ENCODE assay signal across 8 cellular contexts in genomic region chr2:54634564-54635511, GRCh38.
A peak's percentile ranks its signal among the peaks of the same experiment; 100 is the strongest.
DNase-seq lines count a peak whose midpoint lies in the region; ATAC-seq and TF ChIP-seq lines count a peak whose summit lies in the region.

No MANE protein-coding gene starts in this region.

- peak overlapping the region; percentile 62 for H3K27ac Mint-ChIP-seq in activated naive CD4-positive, alpha-beta T cell treated with anti-CD3 and anti-CD28 coated beads, Interleukin-2, amount 10 ng/mL, durations not matched to agents 7 days and 5 days

- no peak overlapping the region for H3K23ac ChIP-seq in trophoblast cell (ENCODE audit: low read length)

- H2BK5ac ChIP-seq in trophoblast cell (ENCODE audit: low read depth, low read length, poor library complexity), result peak overlapping the region; percentile 18

- H3K4me1 Mint-ChIP-seq in activated naive CD4-positive, alpha-beta T cell treated with anti-CD3 and anti-CD28 coated beads, Interleukin-2, amount 10 ng/mL, durations not matched to agents 7 days and 5 days, result peaks cover 41% of the 10 kb centered on the region

- H3K79me2 ChIP-seq in SK-N-SH (ENCODE audit: insufficient read depth) (peaks cover 61% of the 10 kb centered on the region), trophoblast cell (ENCODE audit: control insufficient read depth, insufficient read depth, low read length, poor library complexity) (no peaks in the 10 kb centered on the region)

- CTCF ChIA-PET in activated naive CD4-positive, alpha-beta T cell treated with anti-CD3 and anti-CD28 coated beads, Interleukin-2, amount 10 ng/mL, durations not matched to agents 7 days and 5 days (lab: Charles Lee), result interaction anchor here (0.9 to 1.4 kb wide), 5 partner anchors 23 to 111 kb away, joined by 3 to 4 read pairs (median 3); no protein-coding TSS in a partner anchor
- CTCF ChIA-PET in SK-N-SH (lab: Yijun Ruan, JAX), result interaction anchor here (1.0 kb wide), 1 partner anchor 44 kb away, joined by 3 read pairs; no protein-coding TSS in a partner anchor

- no peak overlapping the region for H3K4ac ChIP-seq in trophoblast cell (ENCODE audit: low read depth, low read length)

- peak; percentile 64 for ATAC-seq in HG02970 (IDR thresholded peaks at IDR 0.05; ENCODE audit: low FRiP score, unreplicated experiment)

- no peak overlapping the region for H4K91ac ChIP-seq in trophoblast cell (ENCODE audit: low read depth, low read length)

- H3K9me3 Mint-ChIP-seq in activated naive CD4-positive, alpha-beta T cell treated with anti-CD3 and anti-CD28 coated beads, Interleukin-2, amount 10 ng/mL, durations not matched to agents 7 days and 5 days, result no peaks in the 10 kb centered on the region

- H3K9ac ChIP-seq in SK-N-SH, result peak overlapping the region; percentile 23; the same call in 1 of the 2 replicates
- H3K9ac ChIP-seq in trophoblast cell (ENCODE audit: low read length), result no peak overlapping the region

- H3K79me1 ChIP-seq in trophoblast cell (ENCODE audit: low read length), result no peaks in the 10 kb centered on the region

- H3K36me3 Mint-ChIP-seq in activated naive CD4-positive, alpha-beta T cell treated with anti-CD3 and anti-CD28 coated beads, Interleukin-2, amount 10 ng/mL, durations not matched to agents 7 days and 5 days, result peaks cover 82% of the 10 kb centered on the region

- peak overlapping the region; percentile 71 for H3K4me2 ChIP-seq in SK-N-SH
- H3K4me2 ChIP-seq in trophoblast cell (ENCODE audit: low read length), result no peak overlapping the region

- H3K27me3 ChIP-seq in SK-N-SH (ENCODE audit: insufficient read depth), result no peaks in the 10 kb centered on the region
- H3K27me3 ChIP-seq in trophoblast cell (ENCODE audit: insufficient read depth, low read length), result no peaks in the 10 kb centered on the region

- peak overlapping the region; percentile 17 to 24; a peak in 2 of 4 replicates for H3K4me3 ChIP-seq in SK-N-SH (ENCODE audit: low read depth in 2 of 2, low read length in 1 of 2)
- H3K4me3 ChIP-seq in trophoblast cell (ENCODE audit: low read depth, low read length), result no peak overlapping the region

- peak overlapping the region; percentile 25 for H3K18ac ChIP-seq in trophoblast cell (ENCODE audit: low read length)

- H3K14ac ChIP-seq in trophoblast cell (ENCODE audit: low read length), result no peak overlapping the region

- H4K12ac ChIP-seq in trophoblast cell (ENCODE audit: low read depth, low read length), result no peak overlapping the region

- H3K27me3 Mint-ChIP-seq in activated naive CD4-positive, alpha-beta T cell treated with anti-CD3 and anti-CD28 coated beads, Interleukin-2, amount 10 ng/mL, durations not matched to agents 7 days and 5 days, result no peaks in the 10 kb centered on the region

- no peak overlapping the region for H4K8ac ChIP-seq in trophoblast cell (ENCODE audit: low read depth, low read length)

- H3K9me2 ChIP-seq in SK-N-SH, result no peaks in the 10 kb centered on the region

- H3K4me1 ChIP-seq in SK-N-SH (ENCODE audit: control insufficient read depth in 1 of 2, insufficient read depth in 2 of 2, low read depth in 1 of 2, low read length in 1 of 2), result peaks cover 28 to 45% of the 10 kb centered on the region in 2 experiments
- H3K4me1 ChIP-seq in trophoblast cell (ENCODE audit: control insufficient read depth in 1 of 2, insufficient read depth in 2 of 2, low read length in 2 of 2), result peaks cover 8 to 26% of the 10 kb centered on the region in 2 experiments

- DNase-seq in activated naive CD4-positive, alpha-beta T cell treated with anti-CD3 and anti-CD28 coated beads, Interleukin-2, amount 10 ng/mL, durations not matched to agents 7 days and 5 days, result peak; percentile 36
- no peak for DNase-seq in activated naive CD4-positive, alpha-beta T cell treated with anti-CD3 and anti-CD28 coated beads, Interleukin-2, amount 50 U/mL, for 16 hours
- DNase-seq in SK-N-SH, result no peak
- DNase-seq in fibroblast of peridontal ligament (ENCODE audit: extremely low read depth), result peak; percentile 76
- no peak for DNase-seq in trophoblast cell
- DNase-seq in AML-193 (lab: John Stamatoyannopoulos, UW), result no peak
- no peak for DNase-seq in NCI-H345 treated with DMSO at 0.1 percent for 48 hours (lab: John Stamatoyannopoulos, UW; ENCODE audit: unreplicated experiment)

- peak overlapping the region; percentile 33 for H2BK12ac ChIP-seq in trophoblast cell (ENCODE audit: low read length)

- POLR2A ChIA-PET in SK-N-SH (lab: Yijun Ruan, JAX), result no interaction called here

- H2AFZ ChIP-seq in SK-N-SH (ENCODE audit: low read depth), result no peak overlapping the region
- H2AFZ ChIP-seq in trophoblast cell (ENCODE audit: insufficient read depth, low read length, poor library complexity), result no peak overlapping the region

- TF ChIP-seq RAD21 in SK-N-SH (IDR thresholded peaks at IDR 0.05; ENCODE audit: low read length), result no peak

- no peak overlapping the region for H2AK5ac ChIP-seq in trophoblast cell (ENCODE audit: low read length)

- H3F3A ChIP-seq in SK-N-SH (replicated peaks; ENCODE audit: insufficient read depth), result peaks cover 25% of the 10 kb centered on the region

- no peak for TF ChIP-seq EP300 in SK-N-SH (IDR thresholded peaks at IDR 0.05; ENCODE audit: borderline replicate concordance in 1 of 2, low read depth in 1 of 2, low read length in 1 of 2)

- peak overlapping the region; percentile 79 to 82 for H3K27ac ChIP-seq in SK-N-SH (ENCODE audit: low read depth in 2 of 2, low read length in 1 of 2)
- peak overlapping the region; percentile 21 for H3K27ac ChIP-seq in trophoblast cell (ENCODE audit: low read depth, low read length)

- no peak for TF ChIP-seq CTCF in SK-N-SH (IDR thresholded peaks at IDR 0.05)

- H3K36me3 ChIP-seq in SK-N-SH (replicated peaks in 1 of 2; ENCODE audit: control insufficient read depth in 1 of 2, insufficient read depth in 2 of 2, low read length in 1 of 2) (peaks cover 57 to 69% of the 10 kb centered on the region in 2 experiments), trophoblast cell (ENCODE audit: control insufficient read depth in 1 of 2, insufficient read depth in 2 of 2, low read length in 2 of 2) (peaks cover 28 to 50% of the 10 kb centered on the region in 2 experiments)

- no peaks in the 10 kb centered on the region for H3K9me3 ChIP-seq in SK-N-SH
- H3K9me3 ChIP-seq in trophoblast cell (ENCODE audit: insufficient read depth, low read depth, low read length), result no peaks in the 10 kb centered on the region

- WGBS in SK-N-SH (ENCODE audit: low lambda C conversion rate), result 74% methylated on average over 16 of the region's 16 CpGs
- no CpG with 5 or more reads among the region's 16 CpGs for WGBS in trophoblast cell (ENCODE audit: extremely low coverage, insufficient coverage, insufficient read length)

- no peak overlapping the region for H2BK120ac ChIP-seq in trophoblast cell (ENCODE audit: insufficient read depth, low read length, poor library complexity)

- no peaks in the 10 kb centered on the region for H4K20me1 ChIP-seq in SK-N-SH (ENCODE audit: insufficient read depth)

- H3K4me3 Mint-ChIP-seq in activated naive CD4-positive, alpha-beta T cell treated with anti-CD3 and anti-CD28 coated beads, Interleukin-2, amount 10 ng/mL, durations not matched to agents 7 days and 5 days, result no peak overlapping the region

TF ChIP-seq in SK-N-SH, 30 proteins besides CTCF, POLR2A, EP300 and RAD21:
- TF ChIP-seq SMC3 (IDR thresholded peaks at IDR 0.05; ENCODE audit: low read depth, low read length) (no peak), FOXJ3 (CRISPR knock-in tag; IDR thresholded peaks at IDR 0.05) (no peak), MAX (IDR thresholded peaks at IDR 0.05; ENCODE audit: low read depth) (no peak), GABPA (IDR thresholded peaks at IDR 0.05; ENCODE audit: low read depth) (no peak), TEAD4 (IDR thresholded peaks at IDR 0.05; ENCODE audit: borderline replicate concordance, insufficient read depth) (no peak), USF1 (IDR thresholded peaks at IDR 0.05; ENCODE audit: borderline replicate concordance, low read depth) (no peak), FOSL2 (IDR thresholded peaks at IDR 0.05; ENCODE audit: borderline replicate concordance, low read depth) (no peak), JUND (IDR thresholded peaks at IDR 0.05) (no peak)
TF ChIP-seq in SK-N-SH: peak in this region for 0.

Comparison
In these comparisons a context has a peak if more than half of its experiments do, and no peak if none do; other contexts are left out.
1. DNase-seq: peak in activated naive CD4-positive, alpha-beta T cell treated with anti-CD3 and anti-CD28 coated beads, Interleukin-2, amount 10 ng/mL, durations not matched to agents 7 days and 5 days (single experiment) and fibroblast of peridontal ligament (single experiment); none in activated naive CD4-positive, alpha-beta T cell treated with anti-CD3 and anti-CD28 coated beads, Interleukin-2, amount 50 U/mL, for 16 hours (single experiment), SK-N-SH (single experiment), trophoblast cell (0 of 2), AML-193 (0 of 2) and NCI-H345 treated with DMSO at 0.1 percent for 48 hours (single experiment).